In the genomic region with DNA sequence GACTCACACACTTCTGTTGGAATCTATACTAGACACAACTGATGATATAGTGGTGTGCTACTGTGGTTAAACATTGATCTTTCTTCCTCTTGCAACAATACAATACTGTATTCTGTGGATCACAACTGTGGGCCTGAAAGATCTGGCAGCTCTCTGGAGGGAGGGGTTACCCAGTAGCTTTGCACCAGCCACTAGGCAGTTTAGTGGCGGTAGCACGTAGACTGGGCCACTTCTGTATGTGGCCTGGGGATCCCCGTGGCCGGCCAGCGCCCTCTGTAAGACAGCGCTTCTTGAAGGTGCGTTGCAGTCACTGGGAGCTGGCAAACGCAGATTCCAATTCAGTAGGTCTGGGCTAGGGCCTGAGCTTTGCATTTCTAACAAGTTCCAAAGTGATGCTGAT, we compare ENCODE assay signal across 1 cellular context.
A peak's percentile ranks its signal among the peaks of the same experiment; 100 is the strongest.
TF ChIP-seq lines count a peak whose summit lies in the region.

No MANE protein-coding gene starts in this region.

TF ChIP-seq in HepG2, 621 proteins besides CTCF, POLR2A, EP300 and RAD21 (continued from another document and continues in another):
- TF ChIP-seq, protein P1, sequence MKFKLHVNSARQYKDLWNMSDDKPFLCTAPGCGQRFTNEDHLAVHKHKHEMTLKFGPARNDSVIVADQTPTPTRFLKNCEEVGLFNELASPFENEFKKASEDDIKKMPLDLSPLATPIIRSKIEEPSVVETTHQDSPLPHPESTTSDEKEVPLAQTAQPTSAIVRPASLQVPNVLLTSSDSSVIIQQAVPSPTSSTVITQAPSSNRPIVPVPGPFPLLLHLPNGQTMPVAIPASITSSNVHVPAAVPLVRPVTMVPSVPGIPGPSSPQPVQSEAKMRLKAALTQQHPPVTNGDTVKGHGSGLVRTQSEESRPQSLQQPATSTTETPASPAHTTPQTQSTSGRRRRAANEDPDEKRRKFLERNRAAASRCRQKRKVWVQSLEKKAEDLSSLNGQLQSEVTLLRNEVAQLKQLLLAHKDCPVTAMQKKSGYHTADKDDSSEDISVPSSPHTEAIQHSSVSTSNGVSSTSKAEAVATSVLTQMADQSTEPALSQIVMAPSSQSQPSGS (CRISPR knock-in tag; IDR thresholded peaks at IDR 0.05): peak; percentile 43; the same call in 1 of the 2 replicates
- TF ChIP-seq, protein P2, sequence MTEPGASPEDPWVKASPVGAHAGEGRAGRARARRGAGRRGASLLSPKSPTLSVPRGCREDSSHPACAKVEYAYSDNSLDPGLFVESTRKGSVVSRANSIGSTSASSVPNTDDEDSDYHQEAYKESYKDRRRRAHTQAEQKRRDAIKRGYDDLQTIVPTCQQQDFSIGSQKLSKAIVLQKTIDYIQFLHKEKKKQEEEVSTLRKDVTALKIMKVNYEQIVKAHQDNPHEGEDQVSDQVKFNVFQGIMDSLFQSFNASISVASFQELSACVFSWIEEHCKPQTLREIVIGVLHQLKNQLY (CRISPR knock-in tag; IDR thresholded peaks at IDR 0.05): no peak
- TF ChIP-seq HES4 (CRISPR knock-in tag; IDR thresholded peaks at IDR 0.05; ENCODE audit: borderline replicate concordance): 0 out of 2 replicates have a peak, but pooled peaks have one; percentile 28
- TF ChIP-seq SMAD3 (CRISPR knock-in tag; IDR thresholded peaks at IDR 0.05): 0 out of 2 replicates have a peak, but pooled peaks have one; percentile 41
- peak; percentile 63; the same call in 1 of the 2 replicates for TF ChIP-seq MTERF4 (CRISPR knock-in tag; IDR thresholded peaks at IDR 0.05)
- no peak for TF ChIP-seq ZNF33A (CRISPR knock-in tag; IDR thresholded peaks at IDR 0.05; ENCODE audit: borderline replicate concordance)
- peak; percentile 76 for TF ChIP-seq DRAP1 (CRISPR knock-in tag; IDR thresholded peaks at IDR 0.05)
- TF ChIP-seq, protein P3, sequence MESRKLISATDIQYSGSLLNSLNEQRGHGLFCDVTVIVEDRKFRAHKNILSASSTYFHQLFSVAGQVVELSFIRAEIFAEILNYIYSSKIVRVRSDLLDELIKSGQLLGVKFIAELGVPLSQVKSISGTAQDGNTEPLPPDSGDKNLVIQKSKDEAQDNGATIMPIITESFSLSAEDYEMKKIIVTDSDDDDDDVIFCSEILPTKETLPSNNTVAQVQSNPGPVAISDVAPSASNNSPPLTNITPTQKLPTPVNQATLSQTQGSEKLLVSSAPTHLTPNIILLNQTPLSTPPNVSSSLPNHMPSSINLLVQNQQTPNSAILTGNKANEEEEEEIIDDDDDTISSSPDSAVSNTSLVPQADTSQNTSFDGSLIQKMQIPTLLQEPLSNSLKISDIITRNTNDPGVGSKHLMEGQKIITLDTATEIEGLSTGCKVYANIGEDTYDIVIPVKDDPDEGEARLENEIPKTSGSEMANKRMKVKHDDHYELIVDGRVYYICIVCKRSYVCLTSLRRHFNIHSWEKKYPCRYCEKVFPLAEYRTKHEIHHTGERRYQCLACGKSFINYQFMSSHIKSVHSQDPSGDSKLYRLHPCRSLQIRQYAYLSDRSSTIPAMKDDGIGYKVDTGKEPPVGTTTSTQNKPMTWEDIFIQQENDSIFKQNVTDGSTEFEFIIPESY (CRISPR knock-in tag; IDR thresholded peaks at IDR 0.05): peak; percentile 95
- TF ChIP-seq GATAD2A (CRISPR knock-in tag; IDR thresholded peaks at IDR 0.05): peak; percentile 73
- no peak for TF ChIP-seq RBFOX2 (IDR thresholded peaks at IDR 0.05; ENCODE audit: low read depth, low read length)
- TF ChIP-seq ZNF710 (CRISPR knock-in tag; IDR thresholded peaks at IDR 0.05; ENCODE audit: borderline replicate concordance): 0 out of 2 replicates have a peak, but pooled peaks have one; percentile 19
- peak; percentile 48 for TF ChIP-seq POLR2AphosphoS5 (IDR thresholded peaks at IDR 0.05; ENCODE audit: low read depth, low read length)
- TF ChIP-seq, protein P4, sequence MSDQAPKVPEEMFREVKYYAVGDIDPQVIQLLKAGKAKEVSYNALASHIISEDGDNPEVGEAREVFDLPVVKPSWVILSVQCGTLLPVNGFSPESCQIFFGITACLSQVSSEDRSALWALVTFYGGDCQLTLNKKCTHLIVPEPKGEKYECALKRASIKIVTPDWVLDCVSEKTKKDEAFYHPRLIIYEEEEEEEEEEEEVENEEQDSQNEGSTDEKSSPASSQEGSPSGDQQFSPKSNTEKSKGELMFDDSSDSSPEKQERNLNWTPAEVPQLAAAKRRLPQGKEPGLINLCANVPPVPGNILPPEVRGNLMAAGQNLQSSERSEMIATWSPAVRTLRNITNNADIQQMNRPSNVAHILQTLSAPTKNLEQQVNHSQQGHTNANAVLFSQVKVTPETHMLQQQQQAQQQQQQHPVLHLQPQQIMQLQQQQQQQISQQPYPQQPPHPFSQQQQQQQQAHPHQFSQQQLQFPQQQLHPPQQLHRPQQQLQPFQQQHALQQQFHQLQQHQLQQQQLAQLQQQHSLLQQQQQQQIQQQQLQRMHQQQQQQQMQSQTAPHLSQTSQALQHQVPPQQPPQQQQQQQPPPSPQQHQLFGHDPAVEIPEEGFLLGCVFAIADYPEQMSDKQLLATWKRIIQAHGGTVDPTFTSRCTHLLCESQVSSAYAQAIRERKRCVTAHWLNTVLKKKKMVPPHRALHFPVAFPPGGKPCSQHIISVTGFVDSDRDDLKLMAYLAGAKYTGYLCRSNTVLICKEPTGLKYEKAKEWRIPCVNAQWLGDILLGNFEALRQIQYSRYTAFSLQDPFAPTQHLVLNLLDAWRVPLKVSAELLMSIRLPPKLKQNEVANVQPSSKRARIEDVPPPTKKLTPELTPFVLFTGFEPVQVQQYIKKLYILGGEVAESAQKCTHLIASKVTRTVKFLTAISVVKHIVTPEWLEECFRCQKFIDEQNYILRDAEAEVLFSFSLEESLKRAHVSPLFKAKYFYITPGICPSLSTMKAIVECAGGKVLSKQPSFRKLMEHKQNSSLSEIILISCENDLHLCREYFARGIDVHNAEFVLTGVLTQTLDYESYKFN (CRISPR knock-in tag; conservative IDR thresholded peaks at IDR 0.05): peak; percentile 67
- peak; percentile 30; the same call in 1 of the 2 replicates for TF ChIP-seq SIX1 (CRISPR knock-in tag; IDR thresholded peaks at IDR 0.05; ENCODE audit: borderline replicate concordance)
- TF ChIP-seq, protein P5, sequence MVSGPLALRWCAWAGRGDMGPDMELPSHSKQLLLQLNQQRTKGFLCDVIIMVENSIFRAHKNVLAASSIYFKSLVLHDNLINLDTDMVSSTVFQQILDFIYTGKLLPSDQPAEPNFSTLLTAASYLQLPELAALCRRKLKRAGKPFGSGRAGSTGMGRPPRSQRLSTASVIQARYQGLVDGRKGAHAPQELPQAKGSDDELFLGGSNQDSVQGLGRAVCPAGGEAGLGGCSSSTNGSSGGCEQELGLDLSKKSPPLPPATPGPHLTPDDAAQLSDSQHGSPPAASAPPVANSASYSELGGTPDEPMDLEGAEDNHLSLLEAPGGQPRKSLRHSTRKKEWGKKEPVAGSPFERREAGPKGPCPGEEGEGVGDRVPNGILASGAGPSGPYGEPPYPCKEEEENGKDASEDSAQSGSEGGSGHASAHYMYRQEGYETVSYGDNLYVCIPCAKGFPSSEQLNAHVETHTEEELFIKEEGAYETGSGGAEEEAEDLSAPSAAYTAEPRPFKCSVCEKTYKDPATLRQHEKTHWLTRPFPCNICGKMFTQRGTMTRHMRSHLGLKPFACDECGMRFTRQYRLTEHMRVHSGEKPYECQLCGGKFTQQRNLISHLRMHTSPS (CRISPR knock-in tag; IDR thresholded peaks at IDR 0.05; ENCODE audit: low read depth): 0 out of 2 replicates have a peak, but pooled peaks have one; percentile 16
- peak; percentile 44; the same call in 1 of the 2 replicates for TF ChIP-seq RXRA (CRISPR knock-in tag; IDR thresholded peaks at IDR 0.05)
- no peak for TF ChIP-seq FOXM1 (CRISPR knock-in tag; IDR thresholded peaks at IDR 0.05)
- TF ChIP-seq, protein P6, sequence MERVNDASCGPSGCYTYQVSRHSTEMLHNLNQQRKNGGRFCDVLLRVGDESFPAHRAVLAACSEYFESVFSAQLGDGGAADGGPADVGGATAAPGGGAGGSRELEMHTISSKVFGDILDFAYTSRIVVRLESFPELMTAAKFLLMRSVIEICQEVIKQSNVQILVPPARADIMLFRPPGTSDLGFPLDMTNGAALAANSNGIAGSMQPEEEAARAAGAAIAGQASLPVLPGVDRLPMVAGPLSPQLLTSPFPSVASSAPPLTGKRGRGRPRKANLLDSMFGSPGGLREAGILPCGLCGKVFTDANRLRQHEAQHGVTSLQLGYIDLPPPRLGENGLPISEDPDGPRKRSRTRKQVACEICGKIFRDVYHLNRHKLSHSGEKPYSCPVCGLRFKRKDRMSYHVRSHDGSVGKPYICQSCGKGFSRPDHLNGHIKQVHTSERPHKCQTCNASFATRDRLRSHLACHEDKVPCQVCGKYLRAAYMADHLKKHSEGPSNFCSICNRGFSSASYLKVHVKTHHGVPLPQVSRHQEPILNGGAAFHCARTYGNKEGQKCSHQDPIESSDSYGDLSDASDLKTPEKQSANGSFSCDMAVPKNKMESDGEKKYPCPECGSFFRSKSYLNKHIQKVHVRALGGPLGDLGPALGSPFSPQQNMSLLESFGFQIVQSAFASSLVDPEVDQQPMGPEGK (CRISPR knock-in tag; IDR thresholded peaks at IDR 0.05): peak; percentile 75
- TF ChIP-seq ELF3 (CRISPR knock-in tag; IDR thresholded peaks at IDR 0.05): peak; percentile 59
- TF ChIP-seq ZNF234 (CRISPR knock-in tag; conservative IDR thresholded peaks at IDR 0.05): no peak
- TF ChIP-seq, protein P7, sequence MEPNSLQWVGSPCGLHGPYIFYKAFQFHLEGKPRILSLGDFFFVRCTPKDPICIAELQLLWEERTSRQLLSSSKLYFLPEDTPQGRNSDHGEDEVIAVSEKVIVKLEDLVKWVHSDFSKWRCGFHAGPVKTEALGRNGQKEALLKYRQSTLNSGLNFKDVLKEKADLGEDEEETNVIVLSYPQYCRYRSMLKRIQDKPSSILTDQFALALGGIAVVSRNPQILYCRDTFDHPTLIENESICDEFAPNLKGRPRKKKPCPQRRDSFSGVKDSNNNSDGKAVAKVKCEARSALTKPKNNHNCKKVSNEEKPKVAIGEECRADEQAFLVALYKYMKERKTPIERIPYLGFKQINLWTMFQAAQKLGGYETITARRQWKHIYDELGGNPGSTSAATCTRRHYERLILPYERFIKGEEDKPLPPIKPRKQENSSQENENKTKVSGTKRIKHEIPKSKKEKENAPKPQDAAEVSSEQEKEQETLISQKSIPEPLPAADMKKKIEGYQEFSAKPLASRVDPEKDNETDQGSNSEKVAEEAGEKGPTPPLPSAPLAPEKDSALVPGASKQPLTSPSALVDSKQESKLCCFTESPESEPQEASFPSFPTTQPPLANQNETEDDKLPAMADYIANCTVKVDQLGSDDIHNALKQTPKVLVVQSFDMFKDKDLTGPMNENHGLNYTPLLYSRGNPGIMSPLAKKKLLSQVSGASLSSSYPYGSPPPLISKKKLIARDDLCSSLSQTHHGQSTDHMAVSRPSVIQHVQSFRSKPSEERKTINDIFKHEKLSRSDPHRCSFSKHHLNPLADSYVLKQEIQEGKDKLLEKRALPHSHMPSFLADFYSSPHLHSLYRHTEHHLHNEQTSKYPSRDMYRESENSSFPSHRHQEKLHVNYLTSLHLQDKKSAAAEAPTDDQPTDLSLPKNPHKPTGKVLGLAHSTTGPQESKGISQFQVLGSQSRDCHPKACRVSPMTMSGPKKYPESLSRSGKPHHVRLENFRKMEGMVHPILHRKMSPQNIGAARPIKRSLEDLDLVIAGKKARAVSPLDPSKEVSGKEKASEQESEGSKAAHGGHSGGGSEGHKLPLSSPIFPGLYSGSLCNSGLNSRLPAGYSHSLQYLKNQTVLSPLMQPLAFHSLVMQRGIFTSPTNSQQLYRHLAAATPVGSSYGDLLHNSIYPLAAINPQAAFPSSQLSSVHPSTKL (CRISPR knock-in tag; IDR thresholded peaks at IDR 0.05): peak; percentile 71
- peak; percentile 23; the same call in 1 of the 2 replicates for TF ChIP-seq STAG1 (CRISPR knock-in tag; IDR thresholded peaks at IDR 0.05)
- no peak for TF ChIP-seq ZFP62 (CRISPR knock-in tag; IDR thresholded peaks at IDR 0.05)
- peak; percentile 54; the same call in 1 of the 2 replicates for TF ChIP-seq MED1 (CRISPR knock-in tag; IDR thresholded peaks at IDR 0.05)
- TF ChIP-seq ZC3H13 (CRISPR knock-in tag; IDR thresholded peaks at IDR 0.05): no peak
- TF ChIP-seq ZFP36L2 (CRISPR knock-in tag; IDR thresholded peaks at IDR 0.05): no peak
